Comparison of ENCODE assay signal across 1 cellular context in the genomic region with DNA sequence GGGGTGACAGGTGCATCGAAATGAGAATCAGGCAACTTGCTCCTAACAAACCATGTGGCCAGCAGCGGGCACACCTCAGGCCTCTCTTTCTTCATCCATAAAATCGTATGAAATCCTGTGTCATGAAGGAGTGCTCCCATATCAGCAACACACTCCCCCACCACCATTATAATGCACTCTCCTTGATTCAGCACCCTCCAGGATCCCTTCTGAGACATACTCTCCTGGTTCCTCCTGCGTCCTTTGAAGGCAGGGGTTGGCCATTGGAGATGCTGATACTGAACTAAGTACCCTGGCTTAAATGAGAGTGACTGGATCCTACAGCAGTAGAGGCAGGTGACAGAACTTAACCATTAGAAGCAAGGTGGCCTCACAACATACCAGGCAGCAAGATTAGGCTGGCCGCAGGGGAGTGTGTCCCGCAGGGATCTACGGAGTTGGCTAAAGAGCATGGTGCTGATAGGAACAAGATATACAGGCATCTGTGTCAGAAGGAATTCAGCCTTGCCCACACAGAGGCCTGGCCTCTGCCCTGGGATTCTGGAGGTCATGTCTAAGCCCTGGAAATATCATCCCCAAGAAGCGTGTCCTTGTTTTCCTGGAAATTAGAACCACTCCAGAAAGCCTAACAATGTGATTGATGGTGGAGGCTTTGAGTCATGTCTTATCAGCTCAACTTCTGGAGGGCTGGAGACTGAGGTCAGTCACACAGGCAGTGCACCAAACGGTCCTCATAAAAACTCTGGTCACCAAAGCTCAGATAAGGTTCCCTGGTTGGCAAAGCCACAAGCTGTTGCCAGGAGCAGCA.
TF ChIP-seq lines count a peak whose summit lies in the region.

No MANE protein-coding gene starts in this region.

TF ChIP-seq in K562, 482 proteins besides CTCF, POLR2A, EP300 and RAD21 (continued from another document and continues in another):
- TF ChIP-seq, protein P1, sequence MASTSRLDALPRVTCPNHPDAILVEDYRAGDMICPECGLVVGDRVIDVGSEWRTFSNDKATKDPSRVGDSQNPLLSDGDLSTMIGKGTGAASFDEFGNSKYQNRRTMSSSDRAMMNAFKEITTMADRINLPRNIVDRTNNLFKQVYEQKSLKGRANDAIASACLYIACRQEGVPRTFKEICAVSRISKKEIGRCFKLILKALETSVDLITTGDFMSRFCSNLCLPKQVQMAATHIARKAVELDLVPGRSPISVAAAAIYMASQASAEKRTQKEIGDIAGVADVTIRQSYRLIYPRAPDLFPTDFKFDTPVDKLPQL (IDR thresholded peaks at IDR 0.05; ENCODE audit: extremely low read depth, insufficient read length), result no peak
- TF ChIP-seq SETDB1 (IDR thresholded peaks at IDR 0.05; ENCODE audit: low read length) (no peak), MIER1 (IDR thresholded peaks at IDR 0.05; ENCODE audit: low read depth) (0 out of 2 replicates have a peak, but pooled peaks have one; percentile 47), ZNF778 (CRISPR knock-in tag; IDR thresholded peaks at IDR 0.05) (no peak), ZNF140 (CRISPR knock-in tag; IDR thresholded peaks at IDR 0.05) (no peak), ZNF431 (CRISPR knock-in tag; IDR thresholded peaks at IDR 0.05) (no peak), ZBTB17 (CRISPR knock-in tag; IDR thresholded peaks at IDR 0.05) (peak; percentile 40; the same call in 1 of the 2 replicates), DNMT1 (IDR thresholded peaks at IDR 0.05) (no peak), TEAD2 (tag; IDR thresholded peaks at IDR 0.05) (no peak), NFATC3 (IDR thresholded peaks at IDR 0.05) (peak; percentile 91), SAFB2 (IDR thresholded peaks at IDR 0.05; ENCODE audit: borderline replicate concordance, low read depth, low read length, severe bottlenecking) (no peak), SUPT5H (IDR thresholded peaks at IDR 0.05) (no peak), ZNF668 (CRISPR knock-in tag; IDR thresholded peaks at IDR 0.05) (no peak), LEF1 (IDR thresholded peaks at IDR 0.05) (peak; percentile 48; the same call in 1 of the 2 replicates), PTTG1 (tag; IDR thresholded peaks at IDR 0.05; ENCODE audit: low read depth) (no peak), PHB2 (IDR thresholded peaks at IDR 0.05; ENCODE audit: low read depth) (no peak), HEY1 (CRISPR knock-in tag; IDR thresholded peaks at IDR 0.05; ENCODE audit: borderline replicate concordance) (no peak), WHSC1 (IDR thresholded peaks at IDR 0.05; ENCODE audit: low read length) (no peak), JUNB (CRISPR knock-in tag; conservative IDR thresholded peaks at IDR 0.05) (peak; percentile 59; the same call in 1 of the 2 replicates), HNRNPLL (IDR thresholded peaks at IDR 0.05; ENCODE audit: low read depth, low read length, poor library complexity, severe bottlenecking) (no peak), ZNF41 (CRISPR knock-in tag; conservative IDR thresholded peaks at IDR 0.05) (no peak), ZNF644 (tag; IDR thresholded peaks at IDR 0.05; ENCODE audit: low read depth) (no peak), RNF2 (IDR thresholded peaks at IDR 0.05) (peak; percentile 49; the same call in 1 of the 2 replicates), RAD51 (IDR thresholded peaks at IDR 0.05; ENCODE audit: borderline replicate concordance, low read depth) (0 out of 2 replicates have a peak, but pooled peaks have one; percentile 35), STAG1 (CRISPR knock-in tag; IDR thresholded peaks at IDR 0.05; ENCODE audit: borderline replicate concordance) (no peak), NBN (IDR thresholded peaks at IDR 0.05; ENCODE audit: low read depth) (peak; percentile 80), JUND (IDR thresholded peaks at IDR 0.05; ENCODE audit: borderline replicate concordance, low read depth, low read length) (peak; percentile 94), JUND (tag; IDR thresholded peaks at IDR 0.05; ENCODE audit: borderline replicate concordance, low read depth, low read length) (peak; percentile 96; the same call in 2 of the 3 replicates), ATF1 (CRISPR knock-in tag; IDR thresholded peaks at IDR 0.05) (no peak), ATF1 (tag; IDR thresholded peaks at IDR 0.05) (peak; percentile 57), HMG20A (CRISPR knock-in tag; conservative IDR thresholded peaks at IDR 0.05) (0 out of 2 replicates have a peak, but pooled peaks have one; percentile 38), CAMTA2 (CRISPR knock-in tag; conservative IDR thresholded peaks at IDR 0.05) (no peak), ZNF23 (CRISPR knock-in tag; IDR thresholded peaks at IDR 0.05) (no peak), SREBF2 (CRISPR knock-in tag; IDR thresholded peaks at IDR 0.05) (no peak), ZBTB7A (IDR thresholded peaks at IDR 0.05; ENCODE audit: borderline replicate concordance, control insufficient read depth, low read depth, low read length) (no peak; the same call in 1 of the 2 replicates), NR2C1 (IDR thresholded peaks at IDR 0.05) (no peak), NR2C1 (tag; IDR thresholded peaks at IDR 0.05) (peak; percentile 62; the same call in 1 of the 2 replicates), GABPB1 (CRISPR knock-in tag; IDR thresholded peaks at IDR 0.05) (no peak), SP1 (CRISPR knock-in tag; IDR thresholded peaks at IDR 0.05) (peak; percentile 43; the same call in 1 of the 2 replicates), ETS2 (tag; IDR thresholded peaks at IDR 0.05; ENCODE audit: borderline replicate concordance, poor library complexity, severe bottlenecking) (no peak), HOXB6 (CRISPR knock-in tag; IDR thresholded peaks at IDR 0.05; ENCODE audit: borderline replicate concordance) (no peak), ZFPM2 (CRISPR knock-in tag; IDR thresholded peaks at IDR 0.05) (no peak)
- TF ChIP-seq, protein P2, sequence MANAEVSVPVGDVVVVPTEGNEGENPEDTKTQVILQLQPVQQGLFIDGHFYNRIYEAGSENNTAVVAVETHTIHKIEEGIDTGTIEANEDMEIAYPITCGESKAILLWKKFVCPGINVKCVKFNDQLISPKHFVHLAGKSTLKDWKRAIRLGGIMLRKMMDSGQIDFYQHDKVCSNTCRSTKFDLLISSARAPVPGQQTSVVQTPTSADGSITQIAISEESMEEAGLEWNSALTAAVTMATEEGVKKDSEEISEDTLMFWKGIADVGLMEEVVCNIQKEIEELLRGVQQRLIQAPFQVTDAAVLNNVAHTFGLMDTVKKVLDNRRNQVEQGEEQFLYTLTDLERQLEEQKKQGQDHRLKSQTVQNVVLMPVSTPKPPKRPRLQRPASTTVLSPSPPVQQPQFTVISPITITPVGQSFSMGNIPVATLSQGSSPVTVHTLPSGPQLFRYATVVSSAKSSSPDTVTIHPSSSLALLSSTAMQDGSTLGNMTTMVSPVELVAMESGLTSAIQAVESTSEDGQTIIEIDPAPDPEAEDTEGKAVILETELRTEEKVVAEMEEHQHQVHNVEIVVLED (CRISPR knock-in tag; IDR thresholded peaks at IDR 0.05), result no peak
- TF ChIP-seq, protein P3, sequence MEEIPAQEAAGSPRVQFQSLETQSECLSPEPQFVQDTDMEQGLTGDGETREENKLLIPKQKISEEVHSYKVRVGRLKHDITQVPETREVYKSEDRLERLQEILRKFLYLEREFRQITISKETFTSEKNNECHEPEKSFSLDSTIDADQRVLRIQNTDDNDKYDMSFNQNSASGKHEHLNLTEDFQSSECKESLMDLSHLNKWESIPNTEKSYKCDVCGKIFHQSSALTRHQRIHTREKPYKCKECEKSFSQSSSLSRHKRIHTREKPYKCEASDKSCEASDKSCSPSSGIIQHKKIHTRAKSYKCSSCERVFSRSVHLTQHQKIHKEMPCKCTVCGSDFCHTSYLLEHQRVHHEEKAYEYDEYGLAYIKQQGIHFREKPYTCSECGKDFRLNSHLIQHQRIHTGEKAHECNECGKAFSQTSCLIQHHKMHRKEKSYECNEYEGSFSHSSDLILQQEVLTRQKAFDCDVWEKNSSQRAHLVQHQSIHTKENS (CRISPR knock-in tag; IDR thresholded peaks at IDR 0.05), result no peak
- TF ChIP-seq, protein P4, sequence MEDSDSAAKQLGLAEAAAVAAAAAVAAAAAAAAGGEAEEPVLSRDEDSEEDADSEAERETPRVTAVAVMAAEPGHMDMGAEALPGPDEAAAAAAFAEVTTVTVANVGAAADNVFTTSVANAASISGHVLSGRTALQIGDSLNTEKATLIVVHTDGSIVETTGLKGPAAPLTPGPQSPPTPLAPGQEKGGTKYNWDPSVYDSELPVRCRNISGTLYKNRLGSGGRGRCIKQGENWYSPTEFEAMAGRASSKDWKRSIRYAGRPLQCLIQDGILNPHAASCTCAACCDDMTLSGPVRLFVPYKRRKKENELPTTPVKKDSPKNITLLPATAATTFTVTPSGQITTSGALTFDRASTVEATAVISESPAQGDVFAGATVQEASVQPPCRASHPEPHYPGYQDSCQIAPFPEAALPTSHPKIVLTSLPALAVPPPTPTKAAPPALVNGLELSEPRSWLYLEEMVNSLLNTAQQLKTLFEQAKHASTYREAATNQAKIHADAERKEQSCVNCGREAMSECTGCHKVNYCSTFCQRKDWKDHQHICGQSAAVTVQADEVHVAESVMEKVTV (CRISPR knock-in tag; IDR thresholded peaks at IDR 0.05), result peak; percentile 45; the same call in 1 of the 2 replicates
- TF ChIP-seq, protein P5, sequence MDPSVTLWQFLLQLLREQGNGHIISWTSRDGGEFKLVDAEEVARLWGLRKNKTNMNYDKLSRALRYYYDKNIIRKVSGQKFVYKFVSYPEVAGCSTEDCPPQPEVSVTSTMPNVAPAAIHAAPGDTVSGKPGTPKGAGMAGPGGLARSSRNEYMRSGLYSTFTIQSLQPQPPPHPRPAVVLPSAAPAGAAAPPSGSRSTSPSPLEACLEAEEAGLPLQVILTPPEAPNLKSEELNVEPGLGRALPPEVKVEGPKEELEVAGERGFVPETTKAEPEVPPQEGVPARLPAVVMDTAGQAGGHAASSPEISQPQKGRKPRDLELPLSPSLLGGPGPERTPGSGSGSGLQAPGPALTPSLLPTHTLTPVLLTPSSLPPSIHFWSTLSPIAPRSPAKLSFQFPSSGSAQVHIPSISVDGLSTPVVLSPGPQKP (CRISPR knock-in tag; IDR thresholded peaks at IDR 0.05), result no peak
- TF ChIP-seq, protein P6, sequence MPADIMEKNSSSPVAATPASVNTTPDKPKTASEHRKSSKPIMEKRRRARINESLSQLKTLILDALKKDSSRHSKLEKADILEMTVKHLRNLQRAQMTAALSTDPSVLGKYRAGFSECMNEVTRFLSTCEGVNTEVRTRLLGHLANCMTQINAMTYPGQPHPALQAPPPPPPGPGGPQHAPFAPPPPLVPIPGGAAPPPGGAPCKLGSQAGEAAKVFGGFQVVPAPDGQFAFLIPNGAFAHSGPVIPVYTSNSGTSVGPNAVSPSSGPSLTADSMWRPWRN (IDR thresholded peaks at IDR 0.05; ENCODE audit: low read depth), result peak; percentile 91
- TF ChIP-seq, protein P7, sequence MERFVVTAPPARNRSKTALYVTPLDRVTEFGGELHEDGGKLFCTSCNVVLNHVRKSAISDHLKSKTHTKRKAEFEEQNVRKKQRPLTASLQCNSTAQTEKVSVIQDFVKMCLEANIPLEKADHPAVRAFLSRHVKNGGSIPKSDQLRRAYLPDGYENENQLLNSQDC (CRISPR knock-in tag; IDR thresholded peaks at IDR 0.05), result no peak
- TF ChIP-seq, protein P8, sequence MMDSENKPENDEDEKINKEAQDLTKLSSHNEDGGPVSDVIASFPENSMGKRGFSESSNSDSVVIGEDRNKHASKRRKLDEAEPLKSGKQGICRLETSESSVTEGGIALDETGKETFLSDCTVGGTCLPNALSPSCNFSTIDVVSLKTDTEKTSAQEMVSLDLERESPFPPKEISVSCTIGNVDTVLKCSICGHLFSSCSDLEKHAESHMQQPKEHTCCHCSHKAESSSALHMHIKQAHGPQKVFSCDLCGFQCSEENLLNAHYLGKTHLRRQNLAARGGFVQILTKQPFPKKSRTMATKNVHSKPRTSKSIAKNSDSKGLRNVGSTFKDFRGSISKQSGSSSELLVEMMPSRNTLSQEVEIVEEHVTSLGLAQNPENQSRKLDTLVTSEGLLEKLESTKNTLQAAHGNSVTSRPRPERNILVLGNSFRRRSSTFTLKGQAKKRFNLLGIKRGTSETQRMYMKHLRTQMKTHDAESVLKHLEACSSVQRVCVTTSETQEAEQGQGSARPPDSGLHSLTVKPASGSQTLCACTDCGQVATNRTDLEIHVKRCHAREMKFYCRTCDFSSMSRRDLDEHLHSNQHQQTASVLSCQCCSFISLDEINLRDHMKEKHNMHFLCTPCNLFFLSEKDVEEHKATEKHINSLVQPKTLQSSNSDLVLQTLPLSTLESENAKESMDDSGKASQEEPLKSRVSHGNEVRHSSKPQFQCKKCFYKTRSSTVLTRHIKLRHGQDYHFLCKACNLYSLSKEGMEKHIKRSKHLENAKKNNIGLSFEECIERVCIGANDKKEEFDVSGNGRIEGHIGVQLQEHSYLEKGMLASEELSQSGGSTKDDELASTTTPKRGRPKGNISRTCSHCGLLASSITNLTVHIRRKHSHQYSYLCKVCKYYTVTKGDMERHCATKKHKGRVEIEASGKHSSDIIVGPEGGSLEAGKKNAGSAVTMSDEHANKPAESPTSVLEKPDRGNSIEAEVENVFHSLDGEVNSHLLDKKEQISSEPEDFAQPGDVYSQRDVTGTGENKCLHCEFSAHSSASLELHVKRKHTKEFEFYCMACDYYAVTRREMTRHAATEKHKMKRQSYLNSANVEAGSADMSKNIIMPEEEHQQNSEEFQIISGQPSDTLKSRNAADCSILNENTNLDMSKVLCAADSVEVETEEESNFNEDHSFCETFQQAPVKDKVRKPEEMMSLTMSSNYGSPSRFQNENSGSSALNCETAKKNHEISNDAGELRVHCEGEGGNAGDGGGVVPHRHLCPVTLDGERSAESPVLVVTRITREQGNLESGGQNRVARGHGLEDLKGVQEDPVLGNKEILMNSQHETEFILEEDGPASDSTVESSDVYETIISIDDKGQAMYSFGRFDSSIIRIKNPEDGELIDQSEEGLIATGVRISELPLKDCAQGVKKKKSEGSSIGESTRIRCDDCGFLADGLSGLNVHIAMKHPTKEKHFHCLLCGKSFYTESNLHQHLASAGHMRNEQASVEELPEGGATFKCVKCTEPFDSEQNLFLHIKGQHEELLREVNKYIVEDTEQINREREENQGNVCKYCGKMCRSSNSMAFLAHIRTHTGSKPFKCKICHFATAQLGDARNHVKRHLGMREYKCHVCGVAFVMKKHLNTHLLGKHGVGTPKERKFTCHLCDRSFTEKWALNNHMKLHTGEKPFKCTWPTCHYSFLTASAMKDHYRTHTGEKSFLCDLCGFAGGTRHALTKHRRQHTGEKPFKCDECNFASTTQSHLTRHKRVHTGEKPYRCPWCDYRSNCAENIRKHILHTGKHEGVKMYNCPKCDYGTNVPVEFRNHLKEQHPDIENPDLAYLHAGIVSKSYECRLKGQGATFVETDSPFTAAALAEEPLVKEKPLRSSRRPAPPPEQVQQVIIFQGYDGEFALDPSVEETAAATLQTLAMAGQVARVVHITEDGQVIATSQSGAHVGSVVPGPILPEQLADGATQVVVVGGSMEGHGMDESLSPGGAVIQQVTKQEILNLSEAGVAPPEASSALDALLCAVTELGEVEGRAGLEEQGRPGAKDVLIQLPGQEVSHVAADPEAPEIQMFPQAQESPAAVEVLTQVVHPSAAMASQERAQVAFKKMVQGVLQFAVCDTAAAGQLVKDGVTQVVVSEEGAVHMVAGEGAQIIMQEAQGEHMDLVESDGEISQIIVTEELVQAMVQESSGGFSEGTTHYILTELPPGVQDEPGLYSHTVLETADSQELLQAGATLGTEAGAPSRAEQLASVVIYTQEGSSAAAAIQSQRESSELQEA (IDR thresholded peaks at IDR 0.05; ENCODE audit: low read depth), result no peak
- TF ChIP-seq, protein P9, sequence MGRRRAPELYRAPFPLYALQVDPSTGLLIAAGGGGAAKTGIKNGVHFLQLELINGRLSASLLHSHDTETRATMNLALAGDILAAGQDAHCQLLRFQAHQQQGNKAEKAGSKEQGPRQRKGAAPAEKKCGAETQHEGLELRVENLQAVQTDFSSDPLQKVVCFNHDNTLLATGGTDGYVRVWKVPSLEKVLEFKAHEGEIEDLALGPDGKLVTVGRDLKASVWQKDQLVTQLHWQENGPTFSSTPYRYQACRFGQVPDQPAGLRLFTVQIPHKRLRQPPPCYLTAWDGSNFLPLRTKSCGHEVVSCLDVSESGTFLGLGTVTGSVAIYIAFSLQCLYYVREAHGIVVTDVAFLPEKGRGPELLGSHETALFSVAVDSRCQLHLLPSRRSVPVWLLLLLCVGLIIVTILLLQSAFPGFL (CRISPR knock-in tag; IDR thresholded peaks at IDR 0.05), result no peak
